1 cellular context compared by ENCODE assay signal in genomic region chr15:69973102-69973714, GRCh38.
TF ChIP-seq lines count a peak whose summit lies in the region.

No MANE protein-coding gene starts in this region.

TF ChIP-seq in A549, 52 proteins besides CTCF, POLR2A, EP300 and RAD21 (continued from another document):
- no peak for TF ChIP-seq MAX (IDR thresholded peaks at IDR 0.05)
- TF ChIP-seq ZNF302 (CRISPR knock-in tag; IDR thresholded peaks at IDR 0.05), result no peak
- TF ChIP-seq RNF2 (IDR thresholded peaks at IDR 0.05; ENCODE audit: borderline replicate concordance, low read depth), result no peak
- TF ChIP-seq RCOR1 (IDR thresholded peaks at IDR 0.05; ENCODE audit: low read depth, low read length), result no peak
- TF ChIP-seq CHD2 (IDR thresholded peaks at IDR 0.05; ENCODE audit: low read length, partially characterized antibody), result no peak
- no peak for TF ChIP-seq TP53 (CRISPR knock-in tag; IDR thresholded peaks at IDR 0.05)
- no peak for TF ChIP-seq CBX2 (IDR thresholded peaks at IDR 0.05; ENCODE audit: borderline replicate concordance, low read depth)
- TF ChIP-seq JUNB (IDR thresholded peaks at IDR 0.05), result no peak
- TF ChIP-seq CHD4 (IDR thresholded peaks at IDR 0.05; ENCODE audit: borderline replicate concordance), result no peak
- TF ChIP-seq HOXA7 (CRISPR knock-in tag; IDR thresholded peaks at IDR 0.05), result no peak
- no peak for TF ChIP-seq TFCP2L1 (CRISPR knock-in tag; IDR thresholded peaks at IDR 0.05)
- no peak for TF ChIP-seq SREBF2 (IDR thresholded peaks at IDR 0.05)
- no peak for TF ChIP-seq SMC3 (IDR thresholded peaks at IDR 0.05)
- TF ChIP-seq KDM5A (IDR thresholded peaks at IDR 0.05), result no peak
- no peak for TF ChIP-seq HES2 (IDR thresholded peaks at IDR 0.05)
- no peak for TF ChIP-seq BHLHE40 (IDR thresholded peaks at IDR 0.05; ENCODE audit: low read depth, low read length)
- no peak for TF ChIP-seq NPAS2 (CRISPR knock-in tag; IDR thresholded peaks at IDR 0.05; ENCODE audit: borderline replicate concordance)
TF ChIP-seq in A549: peak in this region for 4.
